In the genomic region with DNA sequence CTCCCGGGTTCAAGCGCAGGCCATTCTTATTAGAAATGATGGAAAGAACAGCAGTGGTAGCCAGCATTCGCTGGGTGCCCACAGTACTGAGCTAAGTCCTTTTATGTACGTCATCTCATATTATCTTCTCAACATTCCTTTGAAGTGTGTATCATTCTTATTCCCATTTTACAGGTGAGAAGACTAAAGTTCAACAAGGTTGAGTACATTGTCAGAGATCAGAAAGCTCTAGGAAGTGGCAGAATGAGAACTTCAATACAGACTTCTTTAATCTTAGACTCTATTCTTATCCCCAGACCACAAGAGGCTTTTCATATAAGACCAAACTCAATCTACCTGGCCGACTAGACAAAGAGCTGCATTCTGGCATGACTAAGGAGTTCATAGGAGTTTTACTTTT, we compare ENCODE assay signal across 21 cellular contexts.
DNase-seq lines count a peak whose midpoint lies in the region; ATAC-seq, FAIRE-seq and TF ChIP-seq lines count a peak whose summit lies in the region.
"Had no signal": no experiment of that assay in that cellular context is flagged by ENCODE, and none has a peak within 500 bp of the region (broad histone marks: within the 10 kb centered on the region; RNA-seq: fewer than 3 reads in every experiment).

No MANE protein-coding gene starts in this region.

- no peaks in the 10 kb centered on the region for H3K9me3 ChIP-seq in HepG2 (ENCODE audit: low read length)
- H3K9me3 ChIP-seq: A549; BLaER1 treated with 17β-estradiol and CSF1 and Interleukin-3, amounts not matched to agents 10 nM and 100 nM; Caco-2 had no signal

- H3K4me3 ChIP-seq in Jurkat, Clone E6-1 (ENCODE audit: low read length) = no peak overlapping the region
- no peak overlapping the region for H3K4me3 ChIP-seq in HepG2 (replicated peaks in 1 of 3; ENCODE audit: insufficient read depth in 1 of 3, low read depth in 2 of 3, low read length in 3 of 3)
- H3K4me3 ChIP-seq: A549; BLaER1 treated with 17β-estradiol and CSF1 and Interleukin-3, amounts not matched to agents 10 nM and 100 nM had no signal

- WGBS in HepG2 (ENCODE audit: low lambda C conversion rate) = 97% methylated on average over 5 of the region's 5 CpGs

- H3K9ac ChIP-seq in HepG2 (ENCODE audit: insufficient read depth, low read depth, low read length) = no peak overlapping the region
- H3K9ac ChIP-seq: BLaER1 treated with 17β-estradiol and CSF1 and Interleukin-3, amounts not matched to agents 10 nM and 100 nM had no signal

- intact Hi-C loops in HepG2 (cut with micrococcal nuclease; ENCODE audit: unreplicated experiment) = no loop called here

- peaks cover 20% of the 10 kb centered on the region for H3K4me1 ChIP-seq in HepG2 (ENCODE audit: insufficient read depth, low read length)

- peaks cover 8% of the 10 kb centered on the region; the same call in 1 of the 2 replicates for H4K20me1 ChIP-seq in HepG2 (ENCODE audit: insufficient read depth, low read length)
- H4K20me1 ChIP-seq: BLaER1 treated with 17β-estradiol and CSF1 and Interleukin-3, amounts not matched to agents 10 nM and 100 nM had no signal

- in situ Hi-C loops in HepG2 (cut with HindIII; ENCODE audit: extremely low pct_ligation_motif_present, low pct_unique_long_range_greater_than_20kb) = no loop called here

- no TSS peak for BruUV-seq in HepG2 (replicated peaks; lab: Mats Ljungman, UMichigan)

- FAIRE-seq in HepG2 (lab: Jason Lieb, UNC) = no peak
- FAIRE-seq: A549, D721Med, G401.6, GM12891, GM19239 had no signal

- no peak overlapping the region for H3K27ac Mint-ChIP-seq in activated CD8-positive, alpha-beta memory T cell treated with anti-CD3 and anti-CD28 coated beads, Interleukin-2, amount 10 ng/mL, durations not matched to agents 7 days and 5 days
- H3K27ac Mint-ChIP-seq: B cell; CD4-positive, alpha-beta T cell; CD8-positive, alpha-beta T cell had no signal

- peaks cover 18% of the 10 kb centered on the region for H3K27me3 Mint-ChIP-seq in activated CD8-positive, alpha-beta memory T cell treated with anti-CD3 and anti-CD28 coated beads, Interleukin-2, amount 10 ng/mL, durations not matched to agents 7 days and 5 days

- H3K4me3 Mint-ChIP-seq in activated CD8-positive, alpha-beta memory T cell treated with anti-CD3 and anti-CD28 coated beads, Interleukin-2, amount 10 ng/mL, durations not matched to agents 7 days and 5 days = no peak overlapping the region
- H3K4me3 Mint-ChIP-seq: B cell; CD4-positive, alpha-beta T cell; CD8-positive, alpha-beta T cell had no signal

- TF ChIP-seq EP300 in HepG2 (IDR thresholded peaks at IDR 0.05; ENCODE audit: low read depth in 2 of 2, low read length in 2 of 2) (no peak), HepG2 (CRISPR knock-in tag; IDR thresholded peaks at IDR 0.05; ENCODE audit: borderline replicate concordance) (no peak)

- H3K79me2 ChIP-seq in HepG2 (ENCODE audit: insufficient read depth, low read length) = peaks cover 4% of the 10 kb centered on the region

- no peak overlapping the region for H2AFZ ChIP-seq in HepG2 (ENCODE audit: low read length)

- H3K36me3 Mint-ChIP-seq in activated CD8-positive, alpha-beta memory T cell treated with anti-CD3 and anti-CD28 coated beads, Interleukin-2, amount 10 ng/mL, durations not matched to agents 7 days and 5 days = no peaks in the 10 kb centered on the region

- H3K27ac ChIP-seq in HepG2 (ENCODE audit: extremely low read length, insufficient read depth, low read length) = no peak overlapping the region
- H3K27ac ChIP-seq: 22Rv1; BLaER1 treated with 17β-estradiol and CSF1 and Interleukin-3, amounts not matched to agents 10 nM and 100 nM; C4-2B had no signal

- no peak for TF ChIP-seq CTCF in HepG2 (CRISPR knock-in tag; IDR thresholded peaks at IDR 0.05)

- DNase-seq in activated CD8-positive, alpha-beta memory T cell treated with anti-CD3 and anti-CD28 coated beads, Interleukin-2, amount 10 ng/mL, durations not matched to agents 7 days and 5 days = peak; percentile 1
- DNase-seq in activated CD8-positive, alpha-beta memory T cell treated with anti-CD3 and anti-CD28 coated beads for 24 hours = no peak
- peak; percentile 62 for DNase-seq in Jurkat, Clone E6-1 (ENCODE audit: low read depth, low spot score)
- DNase-seq in HepG2 (ENCODE audit: low spot score) = no peak
- DNase-seq in HuH-7.5 (ENCODE audit: low spot score) = no peak
- DNase-seq: AML-193; Caco-2; Calu3; CD4-positive, alpha-beta T cell; CD8-positive, alpha-beta T cell; DMS79 treated with DMSO at 0.1 percent for 48 hours; GF-D8 had no signal

- no peaks in the 10 kb centered on the region for H3K27me3 ChIP-seq in HepG2 (ENCODE audit: control insufficient read depth in 1 of 2, insufficient read depth in 2 of 2, low read length in 2 of 2)
- H3K27me3 ChIP-seq: BLaER1 treated with 17β-estradiol and CSF1 and Interleukin-3, amounts not matched to agents 10 nM and 100 nM had no signal

- H3K4me1 Mint-ChIP-seq in activated CD8-positive, alpha-beta memory T cell treated with anti-CD3 and anti-CD28 coated beads, Interleukin-2, amount 10 ng/mL, durations not matched to agents 7 days and 5 days = peaks cover 6% of the 10 kb centered on the region
- H3K4me1 Mint-ChIP-seq: B cell had no signal

- no peak for ATAC-seq in activated CD8-positive, alpha-beta memory T cell treated with anti-CD3 and anti-CD28 coated beads, Interleukin-2, amount 10 ng/mL, durations not matched to agents 7 days and 5 days
- ATAC-seq in HepG2 = no peak
- ATAC-seq: A549; CD8-positive, alpha-beta T cell had no signal

- H3K4me2 ChIP-seq in HepG2 (ENCODE audit: low read depth, low read length) = no peak overlapping the region
- H3K4me2 ChIP-seq: A549; BLaER1 treated with 17β-estradiol and CSF1 and Interleukin-3, amounts not matched to agents 10 nM and 100 nM had no signal

- H3K36me3 ChIP-seq in HepG2 (replicated peaks in 1 of 2; ENCODE audit: control insufficient read depth in 1 of 2, insufficient read depth in 2 of 2, low read length in 2 of 2) = peaks cover 26 to 48% of the 10 kb centered on the region in 2 experiments
- H3K36me3 ChIP-seq: BLaER1 treated with 17β-estradiol and CSF1 and Interleukin-3, amounts not matched to agents 10 nM and 100 nM had no signal

- no peak for TF ChIP-seq POLR2A in HepG2 (IDR thresholded peaks at IDR 0.05; ENCODE audit: insufficient read depth in 1 of 2, low read depth in 2 of 2, low read length in 2 of 2)

- no peak for TF ChIP-seq RAD21 in HepG2 (CRISPR knock-in tag; IDR thresholded peaks at IDR 0.05)

- CTCF ChIA-PET in activated CD8-positive, alpha-beta memory T cell treated with anti-CD3 and anti-CD28 coated beads, Interleukin-2, amount 10 ng/mL, durations not matched to agents 7 days and 5 days (lab: Charles Lee) = no interaction called here
- CTCF ChIA-PET in HepG2 (lab: Yijun Ruan, JAX; ENCODE audit: low intra/inter-chr PET ratio, low total read pairs) = no interaction called here

- POLR2A ChIA-PET in HepG2 (lab: Yijun Ruan, JAX) = no interaction called here

- no peaks in the 10 kb centered on the region for H3K9me3 Mint-ChIP-seq in activated CD8-positive, alpha-beta memory T cell treated with anti-CD3 and anti-CD28 coated beads, Interleukin-2, amount 10 ng/mL, durations not matched to agents 7 days and 5 days (ENCODE audit: low read depth)
- H3K9me3 Mint-ChIP-seq: CD4-positive, alpha-beta T cell; CD8-positive, alpha-beta T cell had no signal

TF ChIP-seq in HepG2, 621 proteins besides CTCF, POLR2A, EP300 and RAD21:
- no peak for TF ChIP-seq MZF1 (CRISPR knock-in tag; IDR thresholded peaks at IDR 0.05; ENCODE audit: borderline replicate concordance)
- TF ChIP-seq ZNF629 (CRISPR knock-in tag; conservative IDR thresholded peaks at IDR 0.05) = peak; percentile 64

Comparison
In these comparisons a context has a peak if more than half of its experiments do, and no peak if none do; other contexts are left out.
1. DNase-seq: peak in activated CD8-positive, alpha-beta memory T cell treated with anti-CD3 and anti-CD28 coated beads, Interleukin-2, amount 10 ng/mL, durations not matched to agents 7 days and 5 days (single experiment) and Jurkat, Clone E6-1 (single experiment); none in activated CD8-positive, alpha-beta memory T cell treated with anti-CD3 and anti-CD28 coated beads for 24 hours (single experiment), HepG2 (single experiment) and HuH-7.5 (single experiment).